In the genomic region with DNA sequence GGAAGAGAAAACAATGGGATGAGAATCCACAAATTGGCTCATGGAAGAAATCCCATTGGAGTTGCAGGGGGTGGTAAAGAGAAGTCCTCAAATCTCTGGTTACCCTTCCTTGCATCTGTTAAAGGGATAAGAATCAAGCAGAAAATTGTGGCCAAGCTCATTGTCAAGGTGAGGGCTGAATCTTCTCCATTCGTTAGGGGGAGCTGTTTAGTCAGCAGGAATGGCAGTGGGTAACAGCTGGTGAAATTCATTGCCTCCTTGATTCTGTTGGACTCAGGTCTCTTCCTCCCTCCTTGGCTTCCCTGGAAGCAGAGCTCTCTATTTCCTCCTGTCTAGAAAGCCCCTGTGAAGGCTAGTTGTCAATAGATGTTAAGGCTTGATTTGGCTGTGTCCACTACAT, we compare ENCODE assay signal across 13 cellular contexts.
DNase-seq lines count a peak whose midpoint lies in the region; ATAC-seq and TF ChIP-seq lines count a peak whose summit lies in the region.
"Had no signal": no experiment of that assay in that cellular context is flagged by ENCODE, and none has a peak within 500 bp of the region (broad histone marks: within the 10 kb centered on the region; RNA-seq: fewer than 3 reads in every experiment).

No MANE protein-coding gene starts in this region.

- H3K4me2 ChIP-seq in smooth muscle cell = no peak overlapping the region

- H3K4me1 ChIP-seq in breast epithelium (no peaks in the 10 kb centered on the region), smooth muscle cell (ENCODE audit: low read depth) (no peaks in the 10 kb centered on the region)

- no peak overlapping the region for H3K27ac Mint-ChIP-seq in MCF 10A (ENCODE audit: low read depth, unreplicated experiment)
- no peak overlapping the region for H3K27ac Mint-ChIP-seq in endothelial cell (ENCODE audit: unreplicated experiment)
- H3K27ac Mint-ChIP-seq: immature natural killer cell had no signal

- H3K9me3 Mint-ChIP-seq in MCF 10A (ENCODE audit: unreplicated experiment) = no peaks in the 10 kb centered on the region
- H3K9me3 Mint-ChIP-seq in endothelial cell (ENCODE audit: unreplicated experiment) = no peaks in the 10 kb centered on the region

- no peaks in the 10 kb centered on the region for H3K79me2 ChIP-seq in smooth muscle cell (ENCODE audit: low read depth)

- no peak overlapping the region for H3K4me3 ChIP-seq in breast epithelium
- H3K4me3 ChIP-seq in smooth muscle cell = no peak overlapping the region
- H3K4me3 ChIP-seq: thoracic aorta had no signal

- no peaks in the 10 kb centered on the region for H3F3A ChIP-seq in smooth muscle cell (ENCODE audit: low read depth)

- H3K9ac ChIP-seq in smooth muscle cell (ENCODE audit: low read depth) = no peak overlapping the region

- H3K4me3 Mint-ChIP-seq in MCF 10A (ENCODE audit: unreplicated experiment) (no peak overlapping the region), endothelial cell (ENCODE audit: unreplicated experiment) (no peak overlapping the region)
- H3K4me3 Mint-ChIP-seq: immature natural killer cell had no signal

- no peaks in the 10 kb centered on the region for H3K27me3 ChIP-seq in breast epithelium
- H3K27me3 ChIP-seq in smooth muscle cell (ENCODE audit: low read depth) = no peaks in the 10 kb centered on the region

- intact Hi-C loops in MCF 10A (cut with micrococcal nuclease) = loop anchor here (10.0 kb wide), 1 partner anchor 321 kb away; no protein-coding TSS in a partner anchor
- intact Hi-C loops in breast epithelium (cut with DNase I; ENCODE audit: low total_unique reads) = no loop called here

- no peaks in the 10 kb centered on the region for H3K9me3 ChIP-seq in breast epithelium
- H3K9me3 ChIP-seq in smooth muscle cell (replicated peaks; ENCODE audit: low read depth) = no peaks in the 10 kb centered on the region
- H3K9me3 ChIP-seq: thoracic aorta had no signal

- H2AFZ ChIP-seq in smooth muscle cell (ENCODE audit: low read depth) = no peak overlapping the region

- TF ChIP-seq CTCF in MCF 10A (IDR thresholded peaks at IDR 0.05; ENCODE audit: unreplicated experiment) (peak; percentile 30), breast epithelium (IDR thresholded peaks at IDR 0.05) (no peak), endothelial cell (IDR thresholded peaks at IDR 0.05; ENCODE audit: unreplicated experiment) (no peak), smooth muscle cell (IDR thresholded peaks at IDR 0.05; ENCODE audit: borderline replicate concordance, insufficient read depth, poor library complexity, severe bottlenecking) (peak; percentile 12)

- H3K27me3 Mint-ChIP-seq in MCF 10A (ENCODE audit: insufficient read depth, unreplicated experiment) = no peaks in the 10 kb centered on the region
- no peaks in the 10 kb centered on the region for H3K27me3 Mint-ChIP-seq in endothelial cell (ENCODE audit: unreplicated experiment)

- WGBS in smooth muscle cell (ENCODE audit: low lambda C conversion rate) = 22% methylated on average over 1 of the region's 1 CpG

- no peaks in the 10 kb centered on the region for H3K36me3 ChIP-seq in breast epithelium
- no peaks in the 10 kb centered on the region for H3K36me3 ChIP-seq in smooth muscle cell (ENCODE audit: low read depth)
- H3K36me3 ChIP-seq: thoracic aorta had no signal

- BruUV-seq in MCF 10A (replicated peaks; lab: Mats Ljungman, UMichigan) = no TSS peak

- POLR2A ChIA-PET in MCF 10A (lab: Yijun Ruan, JAX) = interaction anchor here (1.0 to 2.9 kb wide), 2 partner anchors 10 to 20 kb away, joined by 3 to 10 read pairs; no protein-coding TSS in a partner anchor

- TF ChIP-seq POLR2A in breast epithelium (IDR thresholded peaks at IDR 0.05) = no peak

- H3K36me3 Mint-ChIP-seq in MCF 10A (ENCODE audit: insufficient read depth, unreplicated experiment) (no peaks in the 10 kb centered on the region), endothelial cell (ENCODE audit: low read depth, unreplicated experiment) (no peaks in the 10 kb centered on the region)
- H3K36me3 Mint-ChIP-seq: immature natural killer cell had no signal

- no peaks in the 10 kb centered on the region for H3K4me1 Mint-ChIP-seq in MCF 10A (ENCODE audit: insufficient read depth, unreplicated experiment)
- H3K4me1 Mint-ChIP-seq in endothelial cell (ENCODE audit: unreplicated experiment) = no peaks in the 10 kb centered on the region
- H3K4me1 Mint-ChIP-seq: immature natural killer cell had no signal

- CTCF ChIA-PET in MCF 10A (lab: Yijun Ruan, JAX) = interaction anchor here (0.8 to 1.7 kb wide), 2 partner anchors 10 to 13 kb away, joined by 3 to 4 read pairs; no protein-coding TSS in a partner anchor

- DNase-seq in MCF 10A (ENCODE audit: unreplicated experiment) (peak; percentile 31), breast epithelium (ENCODE audit: low spot score in 2 of 2) (no peak), NCI-H748 (lab: John Stamatoyannopoulos, UW; ENCODE audit: unreplicated experiment) (peak; percentile 35), endothelial cell (ENCODE audit: low spot score) (peak; percentile 5), smooth muscle cell (lab: John Stamatoyannopoulos, UW; ENCODE audit: unreplicated experiment) (no peak), NCI-H2081 treated with DMSO at 0.1 percent for 48 hours (lab: John Stamatoyannopoulos, UW) (no peak), AML-193 (lab: John Stamatoyannopoulos, UW) (no peak)
- DNase-seq: activated CD8-positive, alpha-beta memory T cell treated with anti-CD3 and anti-CD28 coated beads, Interleukin-2, amount 50 U/mL, for 48 hours; immature natural killer cell; NCI-H1436; stimulated activated CD4-positive, alpha-beta T cell treated with anti-CD3 and anti-CD28 coated beads, Interleukin-4, amount 100 ng/mL, for 24 hours had no signal

- H4K20me1 ChIP-seq in smooth muscle cell (ENCODE audit: low read depth) = no peaks in the 10 kb centered on the region

- H3K27ac ChIP-seq in breast epithelium (no peak overlapping the region), smooth muscle cell (ENCODE audit: low read depth) (no peak overlapping the region)
- H3K27ac ChIP-seq: thoracic aorta had no signal

- no peak for ATAC-seq in HG02840 (IDR thresholded peaks at IDR 0.05; ENCODE audit: low FRiP score, unreplicated experiment)

Comparison
In these comparisons a context has a peak if more than half of its experiments do, and no peak if none do; other contexts are left out.
1. DNase-seq: peak in MCF 10A (single experiment), NCI-H748 (single experiment) and endothelial cell (single experiment); none in breast epithelium (0 of 2), smooth muscle cell (single experiment), NCI-H2081 treated with DMSO at 0.1 percent for 48 hours (single experiment) and AML-193 (0 of 2).
2. CTCF ChIP-seq: peak in MCF 10A (single experiment) and smooth muscle cell (single experiment); none in breast epithelium (0 of 3) and endothelial cell (single experiment).